In the genomic region with DNA sequence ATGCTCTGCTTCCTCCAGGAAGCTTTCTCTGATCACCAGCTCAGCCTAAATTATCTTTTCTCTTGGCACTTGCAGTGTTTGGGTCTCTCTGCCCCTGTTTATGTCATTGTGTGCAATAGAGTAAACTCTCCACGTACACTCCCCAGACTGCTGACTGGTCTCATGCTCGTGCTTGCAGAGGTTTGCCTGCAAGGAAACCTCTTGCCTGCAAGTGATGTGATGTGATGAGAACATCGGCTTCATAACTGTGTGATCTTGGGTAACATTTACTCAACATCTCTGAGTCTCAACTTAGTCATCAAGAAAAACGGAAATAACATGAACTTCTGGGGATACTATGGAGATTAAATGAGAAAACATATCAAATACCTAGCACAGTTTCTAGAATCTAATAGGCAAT, we compare ENCODE assay signal across 2 cellular contexts.
TF ChIP-seq lines count a peak whose summit lies in the region.

No MANE protein-coding gene starts in this region.

TF ChIP-seq in SK-N-SH, 30 proteins besides CTCF, POLR2A, EP300 and RAD21 (continued from another document):
- TF ChIP-seq, protein P1, sequence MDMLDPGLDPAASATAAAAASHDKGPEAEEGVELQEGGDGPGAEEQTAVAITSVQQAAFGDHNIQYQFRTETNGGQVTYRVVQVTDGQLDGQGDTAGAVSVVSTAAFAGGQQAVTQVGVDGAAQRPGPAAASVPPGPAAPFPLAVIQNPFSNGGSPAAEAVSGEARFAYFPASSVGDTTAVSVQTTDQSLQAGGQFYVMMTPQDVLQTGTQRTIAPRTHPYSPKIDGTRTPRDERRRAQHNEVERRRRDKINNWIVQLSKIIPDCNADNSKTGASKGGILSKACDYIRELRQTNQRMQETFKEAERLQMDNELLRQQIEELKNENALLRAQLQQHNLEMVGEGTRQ (IDR thresholded peaks at IDR 0.05; ENCODE audit: borderline replicate concordance, low read depth, low read length): no peak
- TF ChIP-seq, protein P2, sequence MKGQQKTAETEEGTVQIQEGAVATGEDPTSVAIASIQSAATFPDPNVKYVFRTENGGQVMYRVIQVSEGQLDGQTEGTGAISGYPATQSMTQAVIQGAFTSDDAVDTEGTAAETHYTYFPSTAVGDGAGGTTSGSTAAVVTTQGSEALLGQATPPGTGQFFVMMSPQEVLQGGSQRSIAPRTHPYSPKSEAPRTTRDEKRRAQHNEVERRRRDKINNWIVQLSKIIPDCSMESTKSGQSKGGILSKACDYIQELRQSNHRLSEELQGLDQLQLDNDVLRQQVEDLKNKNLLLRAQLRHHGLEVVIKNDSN (IDR thresholded peaks at IDR 0.05; ENCODE audit: borderline replicate concordance, low read depth): no peak
- TF ChIP-seq GATA2 (CRISPR knock-in tag; IDR thresholded peaks at IDR 0.05): no peak
- TF ChIP-seq MXI1 (IDR thresholded peaks at IDR 0.05; ENCODE audit: low read depth, low read length): no peak
- TF ChIP-seq MEF2A (IDR thresholded peaks at IDR 0.05; ENCODE audit: borderline replicate concordance, low read depth): no peak
- TF ChIP-seq TCF12 (IDR thresholded peaks at IDR 0.05): no peak

TF ChIP-seq in SK-N-SH treated with all-trans-retinoic acid at 6 μM for 48 hours, 23 proteins besides CTCF, POLR2A, EP300 and RAD21 (continued from another document):
- TF ChIP-seq, protein P3, sequence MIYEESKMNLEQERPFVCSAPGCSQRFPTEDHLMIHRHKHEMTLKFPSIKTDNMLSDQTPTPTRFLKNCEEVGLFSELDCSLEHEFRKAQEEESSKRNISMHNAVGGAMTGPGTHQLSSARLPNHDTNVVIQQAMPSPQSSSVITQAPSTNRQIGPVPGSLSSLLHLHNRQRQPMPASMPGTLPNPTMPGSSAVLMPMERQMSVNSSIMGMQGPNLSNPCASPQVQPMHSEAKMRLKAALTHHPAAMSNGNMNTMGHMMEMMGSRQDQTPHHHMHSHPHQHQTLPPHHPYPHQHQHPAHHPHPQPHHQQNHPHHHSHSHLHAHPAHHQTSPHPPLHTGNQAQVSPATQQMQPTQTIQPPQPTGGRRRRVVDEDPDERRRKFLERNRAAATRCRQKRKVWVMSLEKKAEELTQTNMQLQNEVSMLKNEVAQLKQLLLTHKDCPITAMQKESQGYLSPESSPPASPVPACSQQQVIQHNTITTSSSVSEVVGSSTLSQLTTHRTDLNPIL (CRISPR knock-in tag; IDR thresholded peaks at IDR 0.05; ENCODE audit: low read depth): no peak
- TF ChIP-seq CSDC2 (CRISPR knock-in tag; IDR thresholded peaks at IDR 0.05) (no peak), SNAI2 (CRISPR knock-in tag; IDR thresholded peaks at IDR 0.05) (no peak), ZC3H10 (CRISPR knock-in tag; IDR thresholded peaks at IDR 0.05) (no peak), RARB (CRISPR knock-in tag; IDR thresholded peaks at IDR 0.05) (no peak)
- TF ChIP-seq, protein P4, sequence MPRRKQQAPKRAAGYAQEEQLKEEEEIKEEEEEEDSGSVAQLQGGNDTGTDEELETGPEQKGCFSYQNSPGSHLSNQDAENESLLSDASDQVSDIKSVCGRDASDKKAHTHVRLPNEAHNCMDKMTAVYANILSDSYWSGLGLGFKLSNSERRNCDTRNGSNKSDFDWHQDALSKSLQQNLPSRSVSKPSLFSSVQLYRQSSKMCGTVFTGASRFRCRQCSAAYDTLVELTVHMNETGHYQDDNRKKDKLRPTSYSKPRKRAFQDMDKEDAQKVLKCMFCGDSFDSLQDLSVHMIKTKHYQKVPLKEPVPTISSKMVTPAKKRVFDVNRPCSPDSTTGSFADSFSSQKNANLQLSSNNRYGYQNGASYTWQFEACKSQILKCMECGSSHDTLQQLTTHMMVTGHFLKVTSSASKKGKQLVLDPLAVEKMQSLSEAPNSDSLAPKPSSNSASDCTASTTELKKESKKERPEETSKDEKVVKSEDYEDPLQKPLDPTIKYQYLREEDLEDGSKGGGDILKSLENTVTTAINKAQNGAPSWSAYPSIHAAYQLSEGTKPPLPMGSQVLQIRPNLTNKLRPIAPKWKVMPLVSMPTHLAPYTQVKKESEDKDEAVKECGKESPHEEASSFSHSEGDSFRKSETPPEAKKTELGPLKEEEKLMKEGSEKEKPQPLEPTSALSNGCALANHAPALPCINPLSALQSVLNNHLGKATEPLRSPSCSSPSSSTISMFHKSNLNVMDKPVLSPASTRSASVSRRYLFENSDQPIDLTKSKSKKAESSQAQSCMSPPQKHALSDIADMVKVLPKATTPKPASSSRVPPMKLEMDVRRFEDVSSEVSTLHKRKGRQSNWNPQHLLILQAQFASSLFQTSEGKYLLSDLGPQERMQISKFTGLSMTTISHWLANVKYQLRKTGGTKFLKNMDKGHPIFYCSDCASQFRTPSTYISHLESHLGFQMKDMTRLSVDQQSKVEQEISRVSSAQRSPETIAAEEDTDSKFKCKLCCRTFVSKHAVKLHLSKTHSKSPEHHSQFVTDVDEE (CRISPR knock-in tag; IDR thresholded peaks at IDR 0.05): no peak
TF ChIP-seq in SK-N-SH treated with all-trans-retinoic acid at 6 μM for 48 hours: peak in this region for 0.
